In the genomic region with DNA sequence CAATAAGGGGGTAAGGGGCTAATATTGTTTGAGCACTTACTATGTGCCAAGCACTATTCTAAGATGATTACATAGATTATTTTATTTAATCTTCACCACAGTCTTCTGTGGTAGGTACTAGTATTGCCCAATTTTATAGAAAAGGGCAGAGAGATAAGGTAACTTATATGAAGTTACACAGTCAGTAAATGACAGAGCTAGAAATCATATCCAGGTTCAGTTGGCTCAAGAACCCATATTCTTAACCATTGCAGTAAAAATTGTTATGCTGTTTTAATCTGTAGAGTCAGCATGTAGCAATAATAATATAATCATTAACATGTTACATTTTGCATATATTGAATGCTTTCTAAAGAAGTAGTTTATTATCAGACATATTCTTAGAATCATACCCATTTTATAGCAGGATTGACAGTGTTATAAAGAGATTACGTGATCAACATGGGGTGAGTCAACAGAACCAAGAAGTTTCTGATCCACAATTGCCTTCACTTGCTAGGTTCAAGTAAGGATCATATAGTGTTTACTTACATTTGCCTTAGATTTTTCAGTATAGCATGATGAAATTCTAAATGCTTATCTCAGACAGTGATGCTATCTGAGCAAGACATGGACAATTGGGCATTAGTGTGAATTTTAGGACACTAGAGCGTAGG, we compare ENCODE assay signal across 2 cellular contexts.
A peak's percentile ranks its signal among the peaks of the same experiment; 100 is the strongest.
TF ChIP-seq lines count a peak whose summit lies in the region.

No MANE protein-coding gene starts in this region.

TF ChIP-seq in A549, 52 proteins besides CTCF, POLR2A, EP300 and RAD21:
- TF ChIP-seq MAFK (IDR thresholded peaks at IDR 0.05; ENCODE audit: partially characterized antibody), result peak; percentile 13
- no peak for TF ChIP-seq RARB (CRISPR knock-in tag; IDR thresholded peaks at IDR 0.05)

TF ChIP-seq in K562, 482 proteins besides CTCF, POLR2A, EP300 and RAD21:
- no peak for TF ChIP-seq CEBPG (CRISPR knock-in tag; IDR thresholded peaks at IDR 0.05)
- TF ChIP-seq CEBPG (tag; conservative IDR thresholded peaks at IDR 0.05 in 1 of 2, IDR thresholded peaks at IDR 0.05 in 1 of 2), result peak in 1 of 2 experiments; percentile 46; a peak in 1 of 4 replicates
- TF ChIP-seq ZNF449 (CRISPR knock-in tag; IDR thresholded peaks at IDR 0.05), result no peak
- peak; percentile 40; the same call in 1 of the 2 replicates for TF ChIP-seq ZNF316 (IDR thresholded peaks at IDR 0.05)
- 0 out of 2 replicates have a peak, but pooled peaks have one; percentile 22 for TF ChIP-seq CEBPB (tag; IDR thresholded peaks at IDR 0.05)
